ENCODE assay signal across 29 cellular contexts in genomic region chr2:41621095-41621494, GRCh38.
"Had no signal": no experiment of that assay in that cellular context is flagged by ENCODE, and none has a peak within 500 bp of the region (broad histone marks: within the 10 kb centered on the region; RNA-seq: fewer than 3 reads in every experiment).

No MANE protein-coding gene starts in this region.

- H3K9me3 Mint-ChIP-seq: activated CD4-positive, alpha-beta T cell treated with anti-CD3 and anti-CD28 coated beads, Interleukin-2, amount 10 ng/mL, durations not matched to agents 24 days and 14 days; activated CD8-positive, alpha-beta T cell treated with anti-CD3 and anti-CD28 coated beads for 36 hours; activated naive CD4-positive, alpha-beta T cell treated with anti-CD3 and anti-CD28 coated beads for 36 hours; activated naive CD4-positive, alpha-beta T cell treated with anti-CD3 and anti-CD28 coated beads, Interleukin-2, amount 50 U/mL, for 72 hours; activated T-cell treated with anti-CD3 and anti-CD28 coated beads, Interleukin-2, amount 50 U/mL, for 24 hours; activated T-helper 1 cell treated with anti-CD3 and anti-CD28 coated beads, Interleukin-12 subunit alpha, Interleukin-12 subunit beta, Interleukin-2, Interleukin-4 antibody, amounts not matched to agents 30 ng/mL and 10 ng/mL and 1 ng/mL, durations not matched to agents 14 hours and 24 hours and 36 hours; brain; T-helper 1 cell treated with Interleukin-12 subunit alpha and Interleukin-12 subunit beta and Interleukin-4 antibody, amounts not matched to agents 30 μg/mL and 1 μg/mL, for 36 hours; T-helper 2 cell treated with Interferon-gamma antibody and Interleukin-4, amounts not matched to agents 5 μg/mL and 100 μg/mL, for 36 hours had no signal

- H3K4me3 ChIP-seq: adrenal gland, Peyer's patch, SJSA1 had no signal

- H3K36me3 ChIP-seq: adrenal gland, Peyer's patch, SJSA1 had no signal

- H3K27ac ChIP-seq: adrenal gland, KMS-11, Peyer's patch, SJSA1 had no signal

- H3K36me3 Mint-ChIP-seq: activated naive CD4-positive, alpha-beta T cell treated with anti-CD3 and anti-CD28 coated beads, Interleukin-2, amount 50 U/mL, for 72 hours; brain had no signal

- H3K4me3 Mint-ChIP-seq: activated CD4-positive, alpha-beta T cell treated with anti-CD3 and anti-CD28 coated beads, Interleukin-2, amount 10 ng/mL, durations not matched to agents 24 days and 14 days; activated CD8-positive, alpha-beta T cell treated with anti-CD3 and anti-CD28 coated beads for 36 hours; activated naive CD4-positive, alpha-beta T cell treated with anti-CD3 and anti-CD28 coated beads for 36 hours; activated T-cell treated with anti-CD3 and anti-CD28 coated beads, Interleukin-2, amount 50 U/mL, for 24 hours; activated T-helper 1 cell treated with anti-CD3 and anti-CD28 coated beads, Interleukin-12 subunit alpha, Interleukin-12 subunit beta, Interleukin-2, Interleukin-4 antibody, amounts not matched to agents 30 ng/mL and 10 ng/mL and 1 ng/mL, durations not matched to agents 14 hours and 24 hours and 36 hours; brain; T-helper 1 cell treated with Interleukin-12 subunit alpha and Interleukin-12 subunit beta and Interleukin-4 antibody, amounts not matched to agents 30 μg/mL and 1 μg/mL, for 36 hours; T-helper 2 cell treated with Interferon-gamma antibody and Interleukin-4, amounts not matched to agents 5 μg/mL and 100 μg/mL, for 36 hours had no signal

- H3K27me3 ChIP-seq: adrenal gland, Peyer's patch had no signal

- H3K9me3 ChIP-seq: adrenal gland, Peyer's patch, SJSA1, SK-N-SH had no signal

- DNase-seq: activated CD4-positive, alpha-beta T cell treated with anti-CD3 and anti-CD28 coated beads, Interleukin-2, amount 10 ng/mL, durations not matched to agents 24 days and 14 days; activated CD4-positive, alpha-beta T cell treated with anti-CD3 and anti-CD28 coated beads, Interleukin-2, amount 50 U/mL, for 4 hours; activated CD8-positive, alpha-beta T cell treated with anti-CD3 and anti-CD28 coated beads for 36 hours; activated gamma-delta T cell treated with Interleukin-2 at 50 U/mL for 16 hours; activated naive CD4-positive, alpha-beta T cell treated with anti-CD3 and anti-CD28 coated beads for 36 hours; activated T-cell treated with anti-CD3 and anti-CD28 coated beads, Interleukin-2, amount 50 U/mL, for 24 hours; adrenal gland; caudate nucleus; cerebellar nuclear complex; MM.1S; MV-4-11; NCI-H1694 treated with DMSO at 0.1 percent for 48 hours; NCI-H2029; NCI-H2171 treated with DMSO at 0.1 percent for 48 hours; NCI-H510A; NCI-H526; NK-92 treated with Interleukin-12 subunit alpha and Interleukin-12 subunit beta, amount 100 ng/mL, for 24 hours; PC-3; Peyer's patch; RPMI8226; SHP77 treated with DMSO at 0.1 percent for 48 hours; SK-N-SH had no signal

- H3K27me3 Mint-ChIP-seq: activated CD4-positive, alpha-beta T cell treated with anti-CD3 and anti-CD28 coated beads, Interleukin-2, amount 10 ng/mL, durations not matched to agents 24 days and 14 days; brain had no signal

- H3K4me1 ChIP-seq: Peyer's patch, SJSA1 had no signal

- H3K27ac Mint-ChIP-seq: activated CD4-positive, alpha-beta T cell treated with anti-CD3 and anti-CD28 coated beads, Interleukin-2, amount 10 ng/mL, durations not matched to agents 24 days and 14 days; activated CD8-positive, alpha-beta T cell treated with anti-CD3 and anti-CD28 coated beads for 36 hours; activated naive CD4-positive, alpha-beta T cell treated with anti-CD3 and anti-CD28 coated beads for 36 hours; activated naive CD4-positive, alpha-beta T cell treated with anti-CD3 and anti-CD28 coated beads, Interleukin-2, amount 50 U/mL, for 72 hours; activated T-cell treated with anti-CD3 and anti-CD28 coated beads, Interleukin-2, amount 50 U/mL, for 24 hours; activated T-helper 1 cell treated with anti-CD3 and anti-CD28 coated beads, Interleukin-12 subunit alpha, Interleukin-12 subunit beta, Interleukin-2, Interleukin-4 antibody, amounts not matched to agents 30 ng/mL and 10 ng/mL and 1 ng/mL, durations not matched to agents 14 hours and 24 hours and 36 hours; T-helper 1 cell treated with Interleukin-12 subunit alpha and Interleukin-12 subunit beta and Interleukin-4 antibody, amounts not matched to agents 30 μg/mL and 1 μg/mL, for 36 hours; T-helper 2 cell treated with Interferon-gamma antibody and Interleukin-4, amounts not matched to agents 5 μg/mL and 100 μg/mL, for 36 hours had no signal

- H3K4me1 Mint-ChIP-seq: activated CD4-positive, alpha-beta T cell treated with anti-CD3 and anti-CD28 coated beads, Interleukin-2, amount 10 ng/mL, durations not matched to agents 24 days and 14 days had no signal
